1 cellular context compared by ENCODE assay signal in genomic region chr19:9531933-9532332, GRCh38.
A peak's percentile ranks its signal among the peaks of the same experiment; 100 is the strongest.
TF ChIP-seq lines count a peak whose summit lies in the region.

No MANE protein-coding gene starts in this region.

TF ChIP-seq in HCT116, 20 proteins besides CTCF, POLR2A, EP300 and RAD21:
- TF ChIP-seq CBX3 (IDR thresholded peaks at IDR 0.05; ENCODE audit: low read depth) (no peak), JUND (IDR thresholded peaks at IDR 0.05) (peak; percentile 21; the same call in 1 of the 2 replicates), FOSL1 (IDR thresholded peaks at IDR 0.05; ENCODE audit: low read depth) (peak; percentile 59; the same call in 1 of the 2 replicates), POLR2AphosphoS5 (IDR thresholded peaks at IDR 0.05; ENCODE audit: low read depth, low read length) (no peak)
